ENCODE assay signal across 21 cellular contexts in the genomic region with DNA sequence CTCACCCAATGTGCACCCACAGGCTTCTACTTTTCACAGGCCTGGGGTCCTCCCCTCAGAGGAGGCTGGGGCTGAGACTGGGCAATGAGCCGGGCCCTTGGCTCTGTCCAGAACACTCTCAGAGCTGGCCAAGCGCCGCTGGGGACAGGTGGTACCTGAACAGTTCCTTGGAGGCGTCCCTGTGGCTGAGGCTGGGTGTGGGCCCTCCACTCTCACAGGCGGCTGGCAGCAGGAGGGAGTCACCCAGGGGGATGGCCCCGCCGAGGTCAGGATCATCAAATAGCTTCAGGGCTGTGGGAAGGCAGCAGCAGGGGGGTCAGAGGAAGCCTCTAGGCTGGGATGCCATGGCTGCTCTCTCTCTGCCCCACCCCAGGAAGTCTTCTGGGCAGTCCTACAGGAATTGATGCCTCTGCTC. TPM values are rescaled to one million over a fixed set of nuclear protein-coding genes. Genes with fewer than 3 reads are reported as not detected.
DNase-seq lines count a peak whose midpoint lies in the region; ATAC-seq, FAIRE-seq and TF ChIP-seq lines count a peak whose summit lies in the region.
"Had no signal": no experiment of that assay in that cellular context is flagged by ENCODE, and none has a peak within 500 bp of the region (broad histone marks: within the 10 kb centered on the region; RNA-seq: fewer than 3 reads in every experiment).

No MANE protein-coding gene starts in this region.

- no peaks in the 10 kb centered on the region for H3K27me3 ChIP-seq in RWPE2 (ENCODE audit: insufficient read depth, poor library complexity, severe bottlenecking)
- no peaks in the 10 kb centered on the region for H3K27me3 ChIP-seq in gastroesophageal sphincter
- no peaks in the 10 kb centered on the region for H3K27me3 ChIP-seq in HepG2 (ENCODE audit: control insufficient read depth in 1 of 2, insufficient read depth in 2 of 2, low read length in 2 of 2)

- H3K4me1 Mint-ChIP-seq in stimulated activated effector memory CD8-positive, alpha-beta T cell treated with anti-CD3 and anti-CD28 coated beads, Interleukin-12 subunit alpha, Interleukin-12 subunit beta, amount 100 ng/mL, for 72 hours = no peaks in the 10 kb centered on the region
- H3K4me1 Mint-ChIP-seq: activated naive CD8-positive, alpha-beta T cell treated with anti-CD3 and anti-CD28 coated beads, Interleukin-2, amount 10 ng/mL, durations not matched to agents 7 days and 5 days; WTC11 had no signal

- no peak for FAIRE-seq in HepG2 (lab: Jason Lieb, UNC)
- FAIRE-seq: H54 had no signal

- POLR2A ChIA-PET in HepG2 (lab: Yijun Ruan, JAX) = no interaction called here

- CTCF ChIA-PET in HepG2 (lab: Yijun Ruan, JAX; ENCODE audit: low intra/inter-chr PET ratio, low total read pairs) = no interaction called here

- no peak for TF ChIP-seq POLR2A in gastroesophageal sphincter (IDR thresholded peaks at IDR 0.05)
- no peak for TF ChIP-seq POLR2A in HepG2 (IDR thresholded peaks at IDR 0.05; ENCODE audit: insufficient read depth in 1 of 2, low read depth in 2 of 2, low read length in 2 of 2)

- TF ChIP-seq CTCF in RWPE2 (IDR thresholded peaks at IDR 0.05; ENCODE audit: poor library complexity, severe bottlenecking) (no peak), gastroesophageal sphincter (IDR thresholded peaks at IDR 0.05) (no peak), HepG2 (CRISPR knock-in tag; IDR thresholded peaks at IDR 0.05) (no peak)

- BruUV-seq in HepG2 (replicated peaks; lab: Mats Ljungman, UMichigan) = no TSS peak

- no peak overlapping the region for H3K4me3 Mint-ChIP-seq in stimulated activated effector memory CD8-positive, alpha-beta T cell treated with anti-CD3 and anti-CD28 coated beads, Interleukin-12 subunit alpha, Interleukin-12 subunit beta, amount 100 ng/mL, for 72 hours
- H3K4me3 Mint-ChIP-seq: activated CD8-positive, alpha-beta T cell treated with anti-CD3 and anti-CD28 coated beads, Interleukin-2, amount 10 ng/mL, durations not matched to agents 7 days and 5 days; activated naive CD8-positive, alpha-beta T cell treated with anti-CD3 and anti-CD28 coated beads, Interleukin-2, amount 10 ng/mL, durations not matched to agents 7 days and 5 days; activated T-cell treated with anti-CD3 and anti-CD28 coated beads, Interleukin-2, amount 50 U/mL, for 72 hours; stimulated activated naive CD8-positive, alpha-beta T cell treated with anti-CD3 and anti-CD28 coated beads, Interleukin-15, Interleukin-2, amounts not matched to agents 100 ng/mL and 50 ng/mL, for 24 hours; WTC11 had no signal

- H3K4me2 ChIP-seq in HepG2 (ENCODE audit: low read depth, low read length) = no peak overlapping the region

- DNase-seq in RWPE2 (ENCODE audit: low spot score) = peak; percentile 38
- no peak for DNase-seq in HepG2 (ENCODE audit: low spot score)
- DNase-seq in stimulated activated effector memory CD8-positive, alpha-beta T cell treated with anti-CD3 and anti-CD28 coated beads, Interleukin-12 subunit alpha, Interleukin-12 subunit beta, amount 100 ng/mL, for 72 hours (ENCODE audit: low spot score in 2 of 2) = no peak
- DNase-seq in NCI-H1930 (lab: John Stamatoyannopoulos, UW) = no peak
- no peak for DNase-seq in NCI-H2227 treated with DMSO at 0.1 percent for 48 hours (lab: John Stamatoyannopoulos, UW)
- DNase-seq in NAMALWA (ENCODE audit: low spot score) = no peak
- DNase-seq: activated CD8-positive, alpha-beta T cell treated with anti-CD3 and anti-CD28 coated beads, Interleukin-2, amount 10 ng/mL, durations not matched to agents 7 days and 5 days; activated naive CD8-positive, alpha-beta T cell treated with anti-CD3 and anti-CD28 coated beads, Interleukin-2, amount 10 ng/mL, durations not matched to agents 7 days and 5 days; activated T-cell treated with anti-CD3 and anti-CD28 coated beads, Interleukin-2, amount 50 U/mL, for 72 hours; dermis blood vessel endothelial cell; foreskin melanocyte; NCI-H1105 treated with DMSO at 0.1 percent for 48 hours; nucleus accumbens; SIG-M5; stimulated activated CD4-positive, alpha-beta T cell treated with anti-CD3 and anti-CD28 coated beads, Interleukin-2, amount 100 ng/mL, for 24 hours; T-helper 2 cell had no signal

- TF ChIP-seq EP300 in gastroesophageal sphincter (IDR thresholded peaks at IDR 0.05) (no peak), HepG2 (IDR thresholded peaks at IDR 0.05; ENCODE audit: low read depth in 2 of 2, low read length in 2 of 2) (no peak), HepG2 (CRISPR knock-in tag; IDR thresholded peaks at IDR 0.05; ENCODE audit: borderline replicate concordance) (no peak)

- H3K4me1 ChIP-seq in RWPE2 (ENCODE audit: insufficient read depth, poor library complexity, severe bottlenecking) (no peaks in the 10 kb centered on the region), gastroesophageal sphincter (peaks cover 8 to 94% (median 35%) of the 10 kb centered on the region in 3 donors), HepG2 (ENCODE audit: insufficient read depth, low read length) (peaks cover 18% of the 10 kb centered on the region)

- TF ChIP-seq RAD21 in HepG2 (CRISPR knock-in tag; IDR thresholded peaks at IDR 0.05) = no peak

- H3K9me3 Mint-ChIP-seq in stimulated activated effector memory CD8-positive, alpha-beta T cell treated with anti-CD3 and anti-CD28 coated beads, Interleukin-12 subunit alpha, Interleukin-12 subunit beta, amount 100 ng/mL, for 72 hours = no peaks in the 10 kb centered on the region
- H3K9me3 Mint-ChIP-seq: activated naive CD8-positive, alpha-beta T cell treated with anti-CD3 and anti-CD28 coated beads, Interleukin-2, amount 10 ng/mL, durations not matched to agents 7 days and 5 days; activated T-cell treated with anti-CD3 and anti-CD28 coated beads, Interleukin-2, amount 50 U/mL, for 72 hours; stimulated activated naive CD8-positive, alpha-beta T cell treated with anti-CD3 and anti-CD28 coated beads, Interleukin-15, Interleukin-2, amounts not matched to agents 100 ng/mL and 50 ng/mL, for 24 hours; WTC11 had no signal

- H4K20me1 ChIP-seq in HepG2 (ENCODE audit: insufficient read depth, low read length) = no peaks in the 10 kb centered on the region

- H3K36me3 ChIP-seq in RWPE2 (ENCODE audit: low read depth) (no peaks in the 10 kb centered on the region), gastroesophageal sphincter (peaks cover 0 to 57% of the 10 kb centered on the region in 2 donors), HepG2 (replicated peaks in 1 of 2; ENCODE audit: control insufficient read depth in 1 of 2, insufficient read depth in 2 of 2, low read length in 2 of 2) (peaks cover 11 to 12% of the 10 kb centered on the region in 2 experiments; a peak in 4 of 5 replicates)

- in situ Hi-C loops in HepG2 (cut with HindIII; ENCODE audit: extremely low pct_ligation_motif_present, low pct_unique_long_range_greater_than_20kb) = no loop called here

- no peak overlapping the region for H2AFZ ChIP-seq in HepG2 (ENCODE audit: low read length)

- H3K27ac ChIP-seq in RWPE2 (ENCODE audit: poor library complexity, severe bottlenecking) (no peak overlapping the region), gastroesophageal sphincter (peak overlapping the region in 3 of 4 donors; percentile 98 to 99 (median 99)), HepG2 (ENCODE audit: extremely low read length, insufficient read depth, low read length) (peak overlapping the region; percentile 10)

- ATAC-seq in RWPE2 (ENCODE audit: low read depth) = no peak
- ATAC-seq in gastroesophageal sphincter = no peak
- no peak for ATAC-seq in HepG2
- no peak for ATAC-seq in stimulated activated effector memory CD8-positive, alpha-beta T cell treated with anti-CD3 and anti-CD28 coated beads, Interleukin-12 subunit alpha, Interleukin-12 subunit beta, amount 100 ng/mL, for 72 hours
- ATAC-seq in HG03097 (IDR thresholded peaks at IDR 0.05; ENCODE audit: low FRiP score, unreplicated experiment) = no peak
- ATAC-seq: activated CD8-positive, alpha-beta T cell treated with anti-CD3 and anti-CD28 coated beads, Interleukin-2, amount 10 ng/mL, durations not matched to agents 7 days and 5 days; activated T-cell treated with anti-CD3 and anti-CD28 coated beads, Interleukin-2, amount 50 U/mL, for 72 hours; WTC11 had no signal

- no peak overlapping the region for H3K9ac ChIP-seq in HepG2 (ENCODE audit: insufficient read depth, low read depth, low read length)

- no peak overlapping the region for H3K4me3 ChIP-seq in RWPE2 (ENCODE audit: severe bottlenecking)
- no peak overlapping the region for H3K4me3 ChIP-seq in gastroesophageal sphincter
- no peak overlapping the region for H3K4me3 ChIP-seq in HepG2 (replicated peaks in 1 of 3; ENCODE audit: insufficient read depth in 1 of 3, low read depth in 2 of 3, low read length in 3 of 3)

- 90% methylated on average over 2 of the region's 7 CpGs; no CpG with 5 or more reads in 1 of the 2 donors for whole genome bisulfite sequencing in gastroesophageal sphincter (ENCODE audit: low coverage in 1 of 2), 2 donors
- no CpG with 5 or more reads among the region's 7 CpGs for WGBS in HepG2 (ENCODE audit: low lambda C conversion rate)

- intact Hi-C loops in HepG2 (cut with micrococcal nuclease; ENCODE audit: unreplicated experiment) = no loop called here

- H3K36me3 Mint-ChIP-seq in stimulated activated effector memory CD8-positive, alpha-beta T cell treated with anti-CD3 and anti-CD28 coated beads, Interleukin-12 subunit alpha, Interleukin-12 subunit beta, amount 100 ng/mL, for 72 hours = peaks cover 18% of the 10 kb centered on the region
- H3K36me3 Mint-ChIP-seq: activated naive CD8-positive, alpha-beta T cell treated with anti-CD3 and anti-CD28 coated beads, Interleukin-2, amount 10 ng/mL, durations not matched to agents 7 days and 5 days; WTC11 had no signal

- H3K9me3 ChIP-seq in RWPE2 (ENCODE audit: severe bottlenecking) = no peaks in the 10 kb centered on the region
- H3K9me3 ChIP-seq in gastroesophageal sphincter = no peaks in the 10 kb centered on the region
- H3K9me3 ChIP-seq in HepG2 (ENCODE audit: low read length) = no peaks in the 10 kb centered on the region

- H3K27ac Mint-ChIP-seq in stimulated activated effector memory CD8-positive, alpha-beta T cell treated with anti-CD3 and anti-CD28 coated beads, Interleukin-12 subunit alpha, Interleukin-12 subunit beta, amount 100 ng/mL, for 72 hours = peak overlapping the region; percentile 37
- H3K27ac Mint-ChIP-seq: activated CD8-positive, alpha-beta T cell treated with anti-CD3 and anti-CD28 coated beads, Interleukin-2, amount 10 ng/mL, durations not matched to agents 7 days and 5 days; activated naive CD8-positive, alpha-beta T cell treated with anti-CD3 and anti-CD28 coated beads, Interleukin-2, amount 10 ng/mL, durations not matched to agents 7 days and 5 days; activated T-cell treated with anti-CD3 and anti-CD28 coated beads, Interleukin-2, amount 50 U/mL, for 72 hours; stimulated activated naive CD8-positive, alpha-beta T cell treated with anti-CD3 and anti-CD28 coated beads, Interleukin-15, Interleukin-2, amounts not matched to agents 100 ng/mL and 50 ng/mL, for 24 hours; WTC11 had no signal

- no peaks in the 10 kb centered on the region for H3K79me2 ChIP-seq in HepG2 (ENCODE audit: insufficient read depth, low read length)

RNA-seq across cellular contexts. Expression of a gene that starts 27.1 kb away (rescaled TPM):
- total RNA-seq in gastroesophageal sphincter = 10 to 100 TPM; 42.8 to 89.1 (median 61.4) TPM
- 22.0 and 22.8 TPM in 2 replicates for total RNA-seq in HepG2 (2016; rRNA removed; fragmentation: Illumina TruSeq; extraction: Trizol)
- 4.7 and 4.9 TPM in 2 replicates for total RNA-seq in HepG2 (2016; cell fraction: cytosol; rRNA removed; fragmentation: Illumina TruSeq; extraction: Trizol; ENCODE audit: low read depth)
- total RNA-seq in HepG2 (2016; cell fraction: insoluble cytoplasmic fraction; rRNA removed; fragmentation: Illumina TruSeq; extraction: Trizol) = 18.5 and 23.5 TPM in 2 replicates
- total RNA-seq in HepG2 (2016; cell fraction: membrane; rRNA removed; fragmentation: Illumina TruSeq; extraction: Trizol) = 12.9 and 13.2 TPM in 2 replicates
- 16.8 and 19.0 TPM in 2 replicates for total RNA-seq in HepG2 (2016; cell fraction: nucleus; rRNA removed; fragmentation: Illumina TruSeq; extraction: Trizol)
- polyA plus RNA-seq in HepG2 (2011; rRNA removed) = 15.2 and 17.3 TPM in 2 replicates
- 9.2 and 11.9 TPM in 2 replicates for polyA plus RNA-seq in HepG2 (2011; cell fraction: cytosol; rRNA removed)
- 20.1 and 23.4 TPM in 2 replicates for polyA plus RNA-seq in HepG2 (2011; cell fraction: nucleus; rRNA removed)
- 13.4 and 14.5 TPM in 2 replicates for polyA plus RNA-seq in HepG2 (2012)
- 5.3 and 5.4 TPM in 2 replicates for polyA plus RNA-seq in HepG2 (2016; cell fraction: cytosol; fragmentation: Illumina TruSeq; extraction: Trizol; ENCODE audit: low read depth)
- 19.1 and 22.3 TPM in 2 replicates for polyA plus RNA-seq in HepG2 (2016; cell fraction: insoluble cytoplasmic fraction; fragmentation: Illumina TruSeq; extraction: Trizol; ENCODE audit: low read depth)
- polyA plus RNA-seq in HepG2 (2016; cell fraction: membrane; fragmentation: Illumina TruSeq; extraction: Trizol; ENCODE audit: low read depth) = 8.7 and 10.7 TPM in 2 replicates
- polyA plus RNA-seq in HepG2 (2016; cell fraction: nucleus; fragmentation: Illumina TruSeq; extraction: Trizol; ENCODE audit: insufficient read depth, low read depth) = 19.4 and 22.9 TPM in 2 replicates
- polyA minus RNA-seq in HepG2 (2011; rRNA and poly(A)+ RNA removed; ENCODE audit: low replicate concordance) = 14.3 and 29.5 TPM in 2 replicates
- polyA minus RNA-seq in HepG2 (2011; cell fraction: cytosol; rRNA and poly(A)+ RNA removed) = 11.9 and 13.8 TPM in 2 replicates
- 28.6 and 28.8 TPM in 2 replicates for polyA minus RNA-seq in HepG2 (2011; cell fraction: nucleus; rRNA and poly(A)+ RNA removed)

RNA-seq across cellular contexts. Expression of a gene that starts 43.2 kb away (rescaled TPM):
- total RNA-seq in gastroesophageal sphincter (10 to 100 TPM in 3 of 4 donors, 1 to 10 TPM in 1; 1.2 to 19.9 (median 15.3) TPM), HepG2 (2016; rRNA removed; fragmentation: Illumina TruSeq; extraction: Trizol) (10.2 and 15.0 TPM in 2 replicates)
- 1.6 and 1.8 TPM in 2 replicates for total RNA-seq in HepG2 (2016; cell fraction: cytosol; rRNA removed; fragmentation: Illumina TruSeq; extraction: Trizol; ENCODE audit: low read depth)
- 9.2 and 15.1 TPM in 2 replicates for total RNA-seq in HepG2 (2016; cell fraction: insoluble cytoplasmic fraction; rRNA removed; fragmentation: Illumina TruSeq; extraction: Trizol)
- total RNA-seq in HepG2 (2016; cell fraction: membrane; rRNA removed; fragmentation: Illumina TruSeq; extraction: Trizol) = 5.3 and 5.6 TPM in 2 replicates
- 16.7 and 18.1 TPM in 2 replicates for total RNA-seq in HepG2 (2016; cell fraction: nucleus; rRNA removed; fragmentation: Illumina TruSeq; extraction: Trizol)
- 1.6 and 3.0 TPM in 2 replicates for polyA plus RNA-seq in HepG2 (2011; rRNA removed)
- 1.5 and 1.9 TPM in 2 replicates for polyA plus RNA-seq in HepG2 (2011; cell fraction: cytosol; rRNA removed)
- polyA plus RNA-seq in HepG2 (2011; cell fraction: nucleus; rRNA removed) = 6.3 and 9.6 TPM in 2 replicates
- 4.5 and 5.8 TPM in 2 replicates for polyA plus RNA-seq in HepG2 (2012)
- polyA plus RNA-seq in HepG2 (2016; cell fraction: cytosol; fragmentation: Illumina TruSeq; extraction: Trizol; ENCODE audit: low read depth) = 0.75 and 0.80 TPM in 2 replicates
- 5.6 and 5.9 TPM in 2 replicates for polyA plus RNA-seq in HepG2 (2016; cell fraction: insoluble cytoplasmic fraction; fragmentation: Illumina TruSeq; extraction: Trizol; ENCODE audit: low read depth)
- polyA plus RNA-seq in HepG2 (2016; cell fraction: membrane; fragmentation: Illumina TruSeq; extraction: Trizol; ENCODE audit: low read depth) = 2.3 and 2.7 TPM in 2 replicates
- 19.8 and 21.2 TPM in 2 replicates for polyA plus RNA-seq in HepG2 (2016; cell fraction: nucleus; fragmentation: Illumina TruSeq; extraction: Trizol; ENCODE audit: insufficient read depth, low read depth)
- polyA minus RNA-seq in HepG2 (2011; rRNA and poly(A)+ RNA removed; ENCODE audit: low replicate concordance) = 5.0 TPM in 1 of 2 replicates, not detected in the other
- polyA minus RNA-seq in HepG2 (2011; cell fraction: cytosol; rRNA and poly(A)+ RNA removed) = 2.5 and 4.1 TPM in 2 replicates
- polyA minus RNA-seq in HepG2 (2011; cell fraction: nucleus; rRNA and poly(A)+ RNA removed) = 2.4 and 4.5 TPM in 2 replicates
- total RNA-seq: activated CD8-positive, alpha-beta T cell treated with anti-CD3 and anti-CD28 coated beads, Interleukin-2, amount 10 ng/mL, durations not matched to agents 7 days and 5 days; activated naive CD8-positive, alpha-beta T cell treated with anti-CD3 and anti-CD28 coated beads, Interleukin-2, amount 10 ng/mL, durations not matched to agents 7 days and 5 days had no signal
